9 cellular contexts compared by ENCODE assay signal in genomic region chr2:135820003-135820618, GRCh38. TPM values are rescaled to one million over a fixed set of nuclear protein-coding genes. Genes with fewer than 3 reads are reported as not detected.
DNase-seq lines count a peak whose midpoint lies in the region; ATAC-seq and TF ChIP-seq lines count a peak whose summit lies in the region.
"Had no signal": no experiment of that assay in that cellular context is flagged by ENCODE, and none has a peak within 500 bp of the region (broad histone marks: within the 10 kb centered on the region; RNA-seq: fewer than 3 reads in every experiment).

No MANE protein-coding gene starts in this region.

- H3K36me3 ChIP-seq in CD8-positive, alpha-beta T cell (ENCODE audit: insufficient read depth, low read length) = no peaks in the 10 kb centered on the region
- H3K36me3 ChIP-seq in BE2C = no peaks in the 10 kb centered on the region

- peak overlapping the region; percentile 24 for H3K27ac Mint-ChIP-seq in CD8-positive, alpha-beta T cell

- H3K36me3 Mint-ChIP-seq in CD8-positive, alpha-beta T cell = peaks cover 10% of the 10 kb centered on the region

- no peak for TF ChIP-seq CTCF in CD8-positive, alpha-beta T cell (IDR thresholded peaks at IDR 0.05)
- TF ChIP-seq CTCF in BE2C (IDR thresholded peaks at IDR 0.05; ENCODE audit: low read depth, low read length) = no peak

- H3K27me3 ChIP-seq in CD8-positive, alpha-beta T cell (ENCODE audit: insufficient read depth, low read length) = no peaks in the 10 kb centered on the region
- no peaks in the 10 kb centered on the region for H3K27me3 ChIP-seq in BE2C

- intact Hi-C loops in CD8-positive, alpha-beta T cell (cut with DNase I, micrococcal nuclease) = no loop called here

- ATAC-seq in CD8-positive, alpha-beta T cell = peak; percentile 95
- peak; percentile 92 for ATAC-seq in GM21526 (IDR thresholded peaks at IDR 0.05; ENCODE audit: low FRiP score, unreplicated experiment)

- DNase-seq in CD8-positive, alpha-beta T cell = peak in 6 of 7 experiments; percentile 59 to 81 (median 70)
- DNase-seq in KG1 (lab: John Stamatoyannopoulos, UW) (peak; percentile 68), T1000 (lab: John Stamatoyannopoulos, UW) (no peak), inferior parietal cortex (ENCODE audit: extremely low spot score) (no peak), BE2C (no peak)
- peak; percentile 88 for DNase-seq in activated CD8-positive, alpha-beta memory T cell treated with anti-CD3 and anti-CD28 coated beads, Interleukin-2, amount 50 U/mL, for 48 hours
- DNase-seq in stimulated activated CD4-positive, alpha-beta T cell treated with anti-CD3 and anti-CD28 coated beads, Interleukin-12 subunit alpha, Interleukin-12 subunit beta, amount 100 ng/mL, for 4 hours = peak; percentile 68

- H3K9me3 ChIP-seq in CD8-positive, alpha-beta T cell (ENCODE audit: low read length) = no peaks in the 10 kb centered on the region
- no peaks in the 10 kb centered on the region for H3K9me3 ChIP-seq in BE2C

- H3K4me3 Mint-ChIP-seq in CD8-positive, alpha-beta T cell = peak overlapping the region; percentile 49

- CTCF ChIA-PET in CD8-positive, alpha-beta T cell (lab: Charles Lee) = interaction anchor here (0.8 to 1.7 kb wide), 4 partner anchors 16 to 564 kb away, joined by 3 to 5 read pairs (median 4); no protein-coding TSS in a partner anchor

- POLR2A ChIA-PET in CD8-positive, alpha-beta T cell (lab: Charles Lee) = interaction anchor here (0.9 kb wide), 1 partner anchor 56 kb away, joined by 3 read pairs; the partner anchor contains the start of gene MCM6

- H3K4me1 Mint-ChIP-seq in CD8-positive, alpha-beta T cell (ENCODE audit: low read depth) = peaks cover 26% of the 10 kb centered on the region

- H3K4me1 ChIP-seq in CD8-positive, alpha-beta T cell (ENCODE audit: insufficient read depth, low read length) = peaks cover 22% of the 10 kb centered on the region
- no peaks in the 10 kb centered on the region for H3K4me1 ChIP-seq in BE2C

- H3K27ac ChIP-seq in CD8-positive, alpha-beta T cell (ENCODE audit: low read depth, low read length) = no peak overlapping the region

- H3K4me3 ChIP-seq in CD8-positive, alpha-beta T cell (ENCODE audit: low read depth, low read length) = peak overlapping the region; percentile 24
- H3K4me3 ChIP-seq in BE2C (ENCODE audit: low read depth, low read length) = no peak overlapping the region

- no peaks in the 10 kb centered on the region for H3K27me3 Mint-ChIP-seq in CD8-positive, alpha-beta T cell (ENCODE audit: low read depth)

- H3K9me3 Mint-ChIP-seq in CD8-positive, alpha-beta T cell = peaks cover 11% of the 10 kb centered on the region

RNA-seq across cellular contexts. Expression of gene LCT, which starts 16.9 kb away (rescaled TPM):
- under 1 TPM in 1 of 2 experiments, not detected in 1; 0.06 TPM for total RNA-seq in CD8-positive, alpha-beta T cell
- polyA plus RNA-seq in BE2C (2012; ENCODE audit: insufficient read depth, insufficient read length, low read depth) = not detected
- total RNA-seq: subcutaneous adipose tissue had no signal

RNA-seq across cellular contexts. Expression of gene MCM6, which starts 56.1 kb away (rescaled TPM):
- 10 to 100 TPM; 37.3 to 38.8 TPM for total RNA-seq in CD8-positive, alpha-beta T cell
- polyA plus RNA-seq in BE2C (2012; ENCODE audit: insufficient read depth, insufficient read length, low read depth) = 10.0 TPM

Comparison
In these comparisons a context has a peak if more than half of its experiments do, and no peak if none do; other contexts are left out.
1. DNase-seq: peak in CD8-positive, alpha-beta T cell (6 of 7), KG1 (single experiment), activated CD8-positive, alpha-beta memory T cell treated with anti-CD3 and anti-CD28 coated beads, Interleukin-2, amount 50 U/mL, for 48 hours (single experiment) and stimulated activated CD4-positive, alpha-beta T cell treated with anti-CD3 and anti-CD28 coated beads, Interleukin-12 subunit alpha, Interleukin-12 subunit beta, amount 100 ng/mL, for 4 hours (single experiment); none in T1000 (single experiment), inferior parietal cortex (single experiment) and BE2C (single experiment).